ENCODE assay signal across 8 cellular contexts in genomic region chr12:24903305-24904088, GRCh38. TPM values are rescaled to one million over a fixed set of nuclear protein-coding genes. Genes with fewer than 3 reads are reported as not detected.
DNase-seq lines count a peak whose midpoint lies in the region; ATAC-seq, FAIRE-seq and TF ChIP-seq lines count a peak whose summit lies in the region.

No MANE protein-coding gene starts in this region.

- CTCF ChIA-PET in HepG2 (lab: Yijun Ruan, JAX; ENCODE audit: low intra/inter-chr PET ratio, low total read pairs) = no interaction called here

- H3K27me3 ChIP-seq in liver (ENCODE audit: control insufficient read depth in 4 of 4, insufficient read depth in 4 of 4, low read length in 3 of 4) (peaks cover 0 to 3% (median 0%) of the 10 kb centered on the region in 4 donors), HepG2 (ENCODE audit: control insufficient read depth in 1 of 2, insufficient read depth in 2 of 2, low read length in 2 of 2) (no peaks in the 10 kb centered on the region), muscle layer of colon (ENCODE audit: control insufficient read depth in 1 of 2, insufficient read depth in 2 of 2, low read length in 2 of 2) (peaks cover 0 to 10% of the 10 kb centered on the region in 2 donors)
- peaks cover 9% of the 10 kb centered on the region for H3K27me3 ChIP-seq in effector memory CD4-positive, alpha-beta T cell (replicated peaks; ENCODE audit: control insufficient read depth, insufficient read depth, low read length, poor library complexity, severe bottlenecking)

- no peak for FAIRE-seq in HepG2 (lab: Jason Lieb, UNC)

- H3K27ac ChIP-seq in liver (ENCODE audit: low read depth in 1 of 2, low read length in 2 of 2) (no peak overlapping the region), HepG2 (ENCODE audit: extremely low read length, insufficient read depth, low read length) (no peak overlapping the region), muscle layer of colon (ENCODE audit: low read depth, low read length) (no peak overlapping the region)
- no peak overlapping the region for H3K27ac ChIP-seq in effector memory CD4-positive, alpha-beta T cell (ENCODE audit: insufficient read depth, low read length, poor library complexity, severe bottlenecking)

- no peak for DNase-seq in HepG2 (ENCODE audit: low spot score)
- no peak for DNase-seq in effector memory CD4-positive, alpha-beta T cell
- DNase-seq in NCI-H226 = no peak
- DNase-seq in NCI-H510A (lab: John Stamatoyannopoulos, UW) = no peak
- DNase-seq in NCI-H2171 treated with DMSO at 0.1 percent for 48 hours (lab: John Stamatoyannopoulos, UW) = no peak

- ATAC-seq in HepG2 = no peak
- no peak for ATAC-seq in GM21619 (IDR thresholded peaks at IDR 0.05; ENCODE audit: unreplicated experiment)

- H3K4me1 ChIP-seq in liver (ENCODE audit: control insufficient read depth in 4 of 4, insufficient read depth in 4 of 4, low read length in 3 of 4) = peaks cover 0 to 13% (median 11%) of the 10 kb centered on the region in 4 donors
- H3K4me1 ChIP-seq in HepG2 (ENCODE audit: insufficient read depth, low read length) = no peaks in the 10 kb centered on the region
- peaks cover 2% of the 10 kb centered on the region for H3K4me1 ChIP-seq in effector memory CD4-positive, alpha-beta T cell (ENCODE audit: control insufficient read depth, insufficient read depth, low read length, poor library complexity, severe bottlenecking)
- H3K4me1 ChIP-seq in muscle layer of colon (ENCODE audit: insufficient read depth, low read length) = peaks cover 5% of the 10 kb centered on the region

- intact Hi-C loops in HepG2 (cut with micrococcal nuclease; ENCODE audit: unreplicated experiment) = no loop called here

- no peak for TF ChIP-seq EP300 in HepG2 (IDR thresholded peaks at IDR 0.05; ENCODE audit: low read depth in 2 of 2, low read length in 2 of 2)
- no peak for TF ChIP-seq EP300 in HepG2 (CRISPR knock-in tag; IDR thresholded peaks at IDR 0.05; ENCODE audit: borderline replicate concordance)

- no peak overlapping the region for H2AFZ ChIP-seq in HepG2 (ENCODE audit: low read length)

- TF ChIP-seq CTCF in liver (IDR thresholded peaks at IDR 0.05; ENCODE audit: low read depth, low read length, missing input control) (no peak), HepG2 (CRISPR knock-in tag; IDR thresholded peaks at IDR 0.05) (no peak)

- TF ChIP-seq POLR2A in HepG2 (IDR thresholded peaks at IDR 0.05; ENCODE audit: insufficient read depth in 1 of 2, low read depth in 2 of 2, low read length in 2 of 2) = no peak

- H3K79me2 ChIP-seq in HepG2 (ENCODE audit: insufficient read depth, low read length) = no peaks in the 10 kb centered on the region

- H4K20me1 ChIP-seq in HepG2 (ENCODE audit: insufficient read depth, low read length) = no peaks in the 10 kb centered on the region

- H3K36me3 ChIP-seq in liver (ENCODE audit: control insufficient read depth in 4 of 4, insufficient read depth in 3 of 4, low read depth in 1 of 4, low read length in 3 of 4) (no peaks in the 10 kb centered on the region), HepG2 (replicated peaks in 1 of 2; ENCODE audit: control insufficient read depth in 1 of 2, insufficient read depth in 2 of 2, low read length in 2 of 2) (no peaks in the 10 kb centered on the region; a peak in 1 of 5 replicates), muscle layer of colon (ENCODE audit: insufficient read depth, low read length) (no peaks in the 10 kb centered on the region)
- H3K36me3 ChIP-seq in effector memory CD4-positive, alpha-beta T cell (ENCODE audit: control insufficient read depth, insufficient read depth, low read length) = no peaks in the 10 kb centered on the region

- no peak overlapping the region for H3K4me2 ChIP-seq in HepG2 (ENCODE audit: low read depth, low read length)

- peak overlapping the region; percentile 0 to 67 (median 65) for H3K4me3 ChIP-seq in liver (ENCODE audit: low read depth in 1 of 3, low read length in 3 of 3)
- no peak overlapping the region for H3K4me3 ChIP-seq in HepG2 (replicated peaks in 1 of 3; ENCODE audit: insufficient read depth in 1 of 3, low read depth in 2 of 3, low read length in 3 of 3)
- H3K4me3 ChIP-seq in effector memory CD4-positive, alpha-beta T cell (ENCODE audit: insufficient read depth, low read depth, low read length, poor library complexity, severe bottlenecking) = peak overlapping the region; percentile 41
- peak overlapping the region; percentile 33 to 46 for H3K4me3 ChIP-seq in muscle layer of colon (ENCODE audit: low read depth in 1 of 2, low read length in 2 of 2)

- POLR2A ChIA-PET in HepG2 (lab: Yijun Ruan, JAX) = no interaction called here

- H3K9ac ChIP-seq in liver (ENCODE audit: low read depth in 1 of 2, low read length in 2 of 2) (no peak overlapping the region), HepG2 (ENCODE audit: insufficient read depth, low read depth, low read length) (no peak overlapping the region), muscle layer of colon (ENCODE audit: low read length) (peak overlapping the region; percentile 10)

- H3K9me3 ChIP-seq in liver (ENCODE audit: control insufficient read depth in 4 of 4, low read length in 3 of 4) (no peaks in the 10 kb centered on the region), HepG2 (ENCODE audit: low read length) (no peaks in the 10 kb centered on the region), muscle layer of colon (ENCODE audit: low read length) (no peaks in the 10 kb centered on the region)
- no peaks in the 10 kb centered on the region for H3K9me3 ChIP-seq in effector memory CD4-positive, alpha-beta T cell (ENCODE audit: control insufficient read depth, low read length)

- in situ Hi-C loops in HepG2 (cut with HindIII; ENCODE audit: extremely low pct_ligation_motif_present, low pct_unique_long_range_greater_than_20kb) = no loop called here

- TF ChIP-seq RAD21 in liver (IDR thresholded peaks at IDR 0.05) (no peak), HepG2 (CRISPR knock-in tag; IDR thresholded peaks at IDR 0.05) (no peak)

- no TSS peak for BruUV-seq in HepG2 (replicated peaks; lab: Mats Ljungman, UMichigan)

- 23% methylated on average over 27 of the region's 27 CpGs for WGBS in liver
- 97% methylated on average over 27 of the region's 27 CpGs for WGBS in HepG2 (ENCODE audit: low lambda C conversion rate)

TF ChIP-seq in liver, 16 proteins besides CTCF, POLR2A, EP300 and RAD21 (continues in another document):
- TF ChIP-seq FOXA1 (IDR thresholded peaks at IDR 0.05) (no peak), TAF1 (conservative IDR thresholded peaks at IDR 0.05) (no peak)

TF ChIP-seq in HepG2, 621 proteins besides CTCF, POLR2A, EP300 and RAD21 (continues in another document):
- TF ChIP-seq, protein P1, sequence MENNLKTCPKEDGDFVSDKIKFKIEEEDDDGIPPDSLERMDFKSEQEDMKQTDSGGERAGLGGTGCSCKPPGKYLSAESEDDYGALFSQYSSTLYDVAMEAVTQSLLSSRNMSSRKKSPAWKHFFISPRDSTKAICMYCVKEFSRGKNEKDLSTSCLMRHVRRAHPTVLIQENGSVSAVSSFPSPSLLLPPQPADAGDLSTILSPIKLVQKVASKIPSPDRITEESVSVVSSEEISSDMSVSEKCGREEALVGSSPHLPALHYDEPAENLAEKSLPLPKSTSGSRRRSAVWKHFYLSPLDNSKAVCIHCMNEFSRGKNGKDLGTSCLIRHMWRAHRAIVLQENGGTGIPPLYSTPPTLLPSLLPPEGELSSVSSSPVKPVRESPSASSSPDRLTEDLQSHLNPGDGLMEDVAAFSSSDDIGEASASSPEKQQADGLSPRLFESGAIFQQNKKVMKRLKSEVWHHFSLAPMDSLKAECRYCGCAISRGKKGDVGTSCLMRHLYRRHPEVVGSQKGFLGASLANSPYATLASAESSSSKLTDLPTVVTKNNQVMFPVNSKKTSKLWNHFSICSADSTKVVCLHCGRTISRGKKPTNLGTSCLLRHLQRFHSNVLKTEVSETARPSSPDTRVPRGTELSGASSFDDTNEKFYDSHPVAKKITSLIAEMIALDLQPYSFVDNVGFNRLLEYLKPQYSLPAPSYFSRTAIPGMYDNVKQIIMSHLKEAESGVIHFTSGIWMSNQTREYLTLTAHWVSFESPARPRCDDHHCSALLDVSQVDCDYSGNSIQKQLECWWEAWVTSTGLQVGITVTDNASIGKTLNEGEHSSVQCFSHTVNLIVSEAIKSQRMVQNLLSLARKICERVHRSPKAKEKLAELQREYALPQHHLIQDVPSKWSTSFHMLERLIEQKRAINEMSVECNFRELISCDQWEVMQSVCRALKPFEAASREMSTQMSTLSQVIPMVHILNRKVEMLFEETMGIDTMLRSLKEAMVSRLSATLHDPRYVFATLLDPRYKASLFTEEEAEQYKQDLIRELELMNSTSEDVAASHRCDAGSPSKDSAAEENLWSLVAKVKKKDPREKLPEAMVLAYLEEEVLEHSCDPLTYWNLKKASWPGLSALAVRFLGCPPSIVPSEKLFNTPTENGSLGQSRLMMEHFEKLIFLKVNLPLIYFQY (CRISPR knock-in tag; IDR thresholded peaks at IDR 0.05; ENCODE audit: borderline replicate concordance) = no peak
- no peak for TF ChIP-seq JUNB (CRISPR knock-in tag; IDR thresholded peaks at IDR 0.05; ENCODE audit: borderline replicate concordance)
- TF ChIP-seq ZNF296 (CRISPR knock-in tag; conservative IDR thresholded peaks at IDR 0.05) = no peak

RNA-seq across cellular contexts. Expression of gene BCAT1, which starts 45.4 kb away (rescaled TPM):
- total RNA-seq in liver (10 to 100 TPM in 1 of 2 donors, 1 to 10 TPM in 1; 1.3 to 10.0 TPM), HepG2 (2016; rRNA removed; fragmentation: Illumina TruSeq; extraction: Trizol) (75.5 and 142 TPM in 2 replicates)
- polyA plus RNA-seq in liver (under 1 TPM; 0.14 to 0.37 TPM), HepG2 (2011; rRNA removed) (7.8 and 8.0 TPM in 2 replicates)
- total RNA-seq in HepG2 (2016; cell fraction: cytosol; rRNA removed; fragmentation: Illumina TruSeq; extraction: Trizol; ENCODE audit: low read depth) = 5.6 and 7.0 TPM in 2 replicates
- total RNA-seq in HepG2 (2016; cell fraction: insoluble cytoplasmic fraction; rRNA removed; fragmentation: Illumina TruSeq; extraction: Trizol) = 72.9 and 129 TPM in 2 replicates
- total RNA-seq in HepG2 (2016; cell fraction: membrane; rRNA removed; fragmentation: Illumina TruSeq; extraction: Trizol) = 13.3 and 15.4 TPM in 2 replicates
- total RNA-seq in HepG2 (2016; cell fraction: nucleus; rRNA removed; fragmentation: Illumina TruSeq; extraction: Trizol) = 33.0 and 33.1 TPM in 2 replicates
- polyA plus RNA-seq in HepG2 (2011; cell fraction: cytosol; rRNA removed) = 3.9 and 5.8 TPM in 2 replicates
- 5.0 and 7.8 TPM in 2 replicates for polyA plus RNA-seq in HepG2 (2011; cell fraction: nucleus; rRNA removed)
- polyA plus RNA-seq in HepG2 (2012) = 20.1 and 29.8 TPM in 2 replicates
- polyA plus RNA-seq in HepG2 (2016; cell fraction: cytosol; fragmentation: Illumina TruSeq; extraction: Trizol; ENCODE audit: low read depth) = 2.8 and 5.4 TPM in 2 replicates
- 42.2 and 43.3 TPM in 2 replicates for polyA plus RNA-seq in HepG2 (2016; cell fraction: insoluble cytoplasmic fraction; fragmentation: Illumina TruSeq; extraction: Trizol; ENCODE audit: low read depth)
- 6.0 and 6.1 TPM in 2 replicates for polyA plus RNA-seq in HepG2 (2016; cell fraction: membrane; fragmentation: Illumina TruSeq; extraction: Trizol; ENCODE audit: low read depth)
- 16.8 and 16.9 TPM in 2 replicates for polyA plus RNA-seq in HepG2 (2016; cell fraction: nucleus; fragmentation: Illumina TruSeq; extraction: Trizol; ENCODE audit: insufficient read depth, low read depth)
- 0.49 and 19.4 TPM in 2 replicates for polyA minus RNA-seq in HepG2 (2011; rRNA and poly(A)+ RNA removed; ENCODE audit: low replicate concordance)
- 29.5 and 39.7 TPM in 2 replicates for polyA minus RNA-seq in HepG2 (2011; cell fraction: cytosol; rRNA and poly(A)+ RNA removed)
- 30.2 and 33.6 TPM in 2 replicates for polyA minus RNA-seq in HepG2 (2011; cell fraction: nucleus; rRNA and poly(A)+ RNA removed)

Comparison
In these comparisons a context has a peak if more than half of its experiments do, and no peak if none do; other contexts are left out.
1. H3K4me3 ChIP-seq: peak in liver (3 of 3), effector memory CD4-positive, alpha-beta T cell (single experiment) and muscle layer of colon (2 of 2); none in HepG2 (0 of 3).